Comparison of ENCODE assay signal across 12 cellular contexts in the genomic region with DNA sequence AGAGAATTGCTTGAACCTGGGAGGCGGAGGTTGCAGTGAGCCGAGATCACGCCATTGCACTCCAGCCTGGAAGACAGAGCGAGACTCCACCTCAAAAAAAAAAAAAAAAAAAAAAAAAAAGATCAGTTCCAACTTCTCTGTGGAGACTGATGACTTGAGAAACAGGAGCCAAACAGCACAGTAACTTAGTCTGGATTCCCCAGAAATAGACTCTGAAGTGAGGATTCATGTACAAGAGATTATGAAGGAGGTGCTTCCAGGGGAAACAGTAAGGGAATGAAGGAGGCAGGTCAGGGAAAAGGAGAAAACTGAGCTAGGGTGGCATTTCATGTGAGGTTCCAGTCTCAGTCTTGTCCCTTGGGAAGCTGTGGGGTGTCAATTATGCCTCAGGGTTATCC. TPM values are rescaled to one million over a fixed set of nuclear protein-coding genes. Genes with fewer than 3 reads are reported as not detected.
DNase-seq lines count a peak whose midpoint lies in the region; ATAC-seq and TF ChIP-seq lines count a peak whose summit lies in the region.
"Had no signal": no experiment of that assay in that cellular context is flagged by ENCODE, and none has a peak within 500 bp of the region (broad histone marks: within the 10 kb centered on the region; RNA-seq: fewer than 3 reads in every experiment).

No MANE protein-coding gene starts in this region.

- H3K27ac ChIP-seq in heart right ventricle: peak overlapping the region in 7 of 10 donors; percentile 9 to 80 (median 37)
- no peak overlapping the region for H3K27ac ChIP-seq in right cardiac atrium (ENCODE audit: low read length)
- peak overlapping the region; percentile 19 for H3K27ac ChIP-seq in muscle layer of colon (ENCODE audit: low read depth, low read length)
- H3K27ac ChIP-seq in upper lobe of left lung: peak overlapping the region; percentile 59 to 76 (median 71)
- H3K27ac ChIP-seq: SK-N-MC had no signal

- no peak for TF ChIP-seq CTCF in heart right ventricle (IDR thresholded peaks at IDR 0.05)
- TF ChIP-seq CTCF in upper lobe of left lung (IDR thresholded peaks at IDR 0.05): no peak

- H3K4me3 ChIP-seq in heart right ventricle (no peak overlapping the region), right cardiac atrium (ENCODE audit: low read length) (no peak overlapping the region), muscle layer of colon (ENCODE audit: low read depth in 1 of 2, low read length in 2 of 2) (no peak overlapping the region), upper lobe of left lung (no peak overlapping the region)
- H3K4me3 ChIP-seq: GM12878, SK-N-MC had no signal

- H3K27me3 ChIP-seq in heart right ventricle (no peaks in the 10 kb centered on the region), right cardiac atrium (ENCODE audit: control insufficient read depth, insufficient read depth) (no peaks in the 10 kb centered on the region), muscle layer of colon (ENCODE audit: control insufficient read depth in 1 of 2, insufficient read depth in 2 of 2, low read length in 2 of 2) (no peaks in the 10 kb centered on the region), upper lobe of left lung (no peaks in the 10 kb centered on the region)

- DNase-seq in heart right ventricle (no peak), right cardiac atrium (no peak), upper lobe of left lung (no peak)
- no peak for DNase-seq in central memory CD4-positive, alpha-beta T cell
- no peak for DNase-seq in activated CD4-positive, alpha-beta T cell treated with anti-CD3 and anti-CD28 coated beads, Interleukin-2, amount 10 ng/mL, durations not matched to agents 7 days and 5 days
- DNase-seq: stimulated activated CD4-positive, alpha-beta T cell treated with anti-CD3 and anti-CD28 coated beads, Interleukin-15, amount 100 ng/mL, for 24 hours had no signal

- CTCF ChIA-PET in activated CD4-positive, alpha-beta T cell treated with anti-CD3 and anti-CD28 coated beads, Interleukin-2, amount 10 ng/mL, durations not matched to agents 7 days and 5 days (lab: Charles Lee): interaction anchor here (1.1 to 2.5 kb wide), 2 partner anchors 13 to 16 kb away, joined by 4 to 11 read pairs; no protein-coding TSS in a partner anchor

- no peaks in the 10 kb centered on the region for H3K36me3 Mint-ChIP-seq in dendritic cell treated with granulocyte-macrophage colony-stimulating factor and Interleukin-4, amounts not matched to agents 40 ng/mL and 50 ng/mL, for 4 days (ENCODE audit: low read depth)
- H3K36me3 Mint-ChIP-seq in activated CD4-positive, alpha-beta T cell treated with anti-CD3 and anti-CD28 coated beads, Interleukin-2, amount 10 ng/mL, durations not matched to agents 7 days and 5 days (ENCODE audit: low read depth): no peaks in the 10 kb centered on the region

- H3K9me3 ChIP-seq in heart right ventricle (no peaks in the 10 kb centered on the region), right cardiac atrium (ENCODE audit: control insufficient read depth, low read length) (no peaks in the 10 kb centered on the region), muscle layer of colon (ENCODE audit: low read length) (no peaks in the 10 kb centered on the region), upper lobe of left lung (no peaks in the 10 kb centered on the region)

- WGBS in heart right ventricle, 2 donors: 93 to 95% methylated on average over 4 of the region's 4 CpGs
- 68% methylated on average over 4 of the region's 4 CpGs for WGBS in right cardiac atrium
- WGBS in upper lobe of left lung, 2 donors: 89 to 93% methylated on average over 4 of the region's 4 CpGs

- no peak overlapping the region for H3K4me3 Mint-ChIP-seq in dendritic cell treated with granulocyte-macrophage colony-stimulating factor and Interleukin-4, amounts not matched to agents 40 ng/mL and 50 ng/mL, for 4 days
- H3K4me3 Mint-ChIP-seq in activated CD4-positive, alpha-beta T cell treated with anti-CD3 and anti-CD28 coated beads, Interleukin-2, amount 10 ng/mL, durations not matched to agents 7 days and 5 days: no peak overlapping the region

- H3K36me3 ChIP-seq in heart right ventricle (no peaks in the 10 kb centered on the region), muscle layer of colon (ENCODE audit: insufficient read depth, low read length) (no peaks in the 10 kb centered on the region), upper lobe of left lung (no peaks in the 10 kb centered on the region)

- no peak for ATAC-seq in heart right ventricle
- no peak for ATAC-seq in right cardiac atrium
- ATAC-seq in upper lobe of left lung (ENCODE audit: low FRiP score in 2 of 2): no peak
- ATAC-seq in HG03520 (IDR thresholded peaks at IDR 0.05; ENCODE audit: unreplicated experiment): no peak
- ATAC-seq: activated naive CD4-positive, alpha-beta T cell treated with anti-CD3 and anti-CD28 coated beads, Interleukin-2, amount 50 U/mL, for 72 hours had no signal

- H3K9me3 Mint-ChIP-seq in dendritic cell treated with granulocyte-macrophage colony-stimulating factor and Interleukin-4, amounts not matched to agents 40 ng/mL and 50 ng/mL, for 4 days: no peaks in the 10 kb centered on the region
- no peaks in the 10 kb centered on the region for H3K9me3 Mint-ChIP-seq in activated CD4-positive, alpha-beta T cell treated with anti-CD3 and anti-CD28 coated beads, Interleukin-2, amount 10 ng/mL, durations not matched to agents 7 days and 5 days
- H3K9me3 Mint-ChIP-seq: activated naive CD4-positive, alpha-beta T cell treated with anti-CD3 and anti-CD28 coated beads, Interleukin-2, amount 50 U/mL, for 72 hours had no signal

- H3K4me1 ChIP-seq in heart right ventricle: peaks cover 5 to 31% (median 12%) of the 10 kb centered on the region in 9 donors
- peaks cover 2% of the 10 kb centered on the region for H3K4me1 ChIP-seq in right cardiac atrium (ENCODE audit: control insufficient read depth, insufficient read depth, low read length)
- H3K4me1 ChIP-seq in muscle layer of colon (ENCODE audit: insufficient read depth, low read length): peaks cover 10% of the 10 kb centered on the region
- H3K4me1 ChIP-seq in upper lobe of left lung: peaks cover 12 to 22% (median 16%) of the 10 kb centered on the region in 4 donors

- H3K27ac Mint-ChIP-seq in dendritic cell treated with granulocyte-macrophage colony-stimulating factor and Interleukin-4, amounts not matched to agents 40 ng/mL and 50 ng/mL, for 4 days: peak overlapping the region; percentile 92
- no peak overlapping the region for H3K27ac Mint-ChIP-seq in activated CD4-positive, alpha-beta T cell treated with anti-CD3 and anti-CD28 coated beads, Interleukin-2, amount 10 ng/mL, durations not matched to agents 7 days and 5 days

- no peak for TF ChIP-seq POLR2A in upper lobe of left lung (IDR thresholded peaks at IDR 0.05)

- H3K9ac ChIP-seq in muscle layer of colon (ENCODE audit: low read length): no peak overlapping the region

- POLR2A ChIA-PET in activated CD4-positive, alpha-beta T cell treated with anti-CD3 and anti-CD28 coated beads, Interleukin-2, amount 10 ng/mL, durations not matched to agents 7 days and 5 days (lab: Charles Lee): no interaction called here

- intact Hi-C loops in heart right ventricle (cut with DNase I) (no loop called here), right cardiac atrium (cut with DNase I) (no loop called here)
- intact Hi-C loops in dendritic cell treated with granulocyte-macrophage colony-stimulating factor and Interleukin-4, amounts not matched to agents 40 ng/mL and 50 ng/mL, for 4 days (cut with micrococcal nuclease): no loop called here

- peaks cover 58% of the 10 kb centered on the region for H3K4me1 Mint-ChIP-seq in dendritic cell treated with granulocyte-macrophage colony-stimulating factor and Interleukin-4, amounts not matched to agents 40 ng/mL and 50 ng/mL, for 4 days (ENCODE audit: low read depth)
- peaks cover 35% of the 10 kb centered on the region for H3K4me1 Mint-ChIP-seq in activated CD4-positive, alpha-beta T cell treated with anti-CD3 and anti-CD28 coated beads, Interleukin-2, amount 10 ng/mL, durations not matched to agents 7 days and 5 days

- no peak for TF ChIP-seq EP300 in upper lobe of left lung (IDR thresholded peaks at IDR 0.05)

- no peaks in the 10 kb centered on the region for H3K27me3 Mint-ChIP-seq in dendritic cell treated with granulocyte-macrophage colony-stimulating factor and Interleukin-4, amounts not matched to agents 40 ng/mL and 50 ng/mL, for 4 days
- H3K27me3 Mint-ChIP-seq in activated CD4-positive, alpha-beta T cell treated with anti-CD3 and anti-CD28 coated beads, Interleukin-2, amount 10 ng/mL, durations not matched to agents 7 days and 5 days: no peaks in the 10 kb centered on the region

RNA-seq across cellular contexts. Expression of gene TMEM230, which starts 40.1 kb away (rescaled TPM):
- total RNA-seq in heart right ventricle (10 to 100 TPM; 75.2 to 96.4 (median 82.0) TPM), right cardiac atrium (100 to 1,000 TPM in 3 of 4 donors, 10 to 100 TPM in 1; 98.7 to 116 (median 110) TPM), upper lobe of left lung (10 to 100 TPM; 24.5 to 88.1 (median 70.0) TPM)
- polyA plus RNA-seq in heart right ventricle (100 to 1,000 TPM in 1 of 2 donors, 10 to 100 TPM in 1; 85.9 to 135 TPM), right cardiac atrium (178 TPM)
- total RNA-seq in activated CD4-positive, alpha-beta T cell treated with anti-CD3 and anti-CD28 coated beads, Interleukin-2, amount 10 ng/mL, durations not matched to agents 7 days and 5 days: 10 to 100 TPM; 82.4 to 83.6 TPM

RNA-seq across cellular contexts. Expression of gene PCNA, which starts 47.0 kb away (rescaled TPM):
- total RNA-seq in heart right ventricle: 10 to 100 TPM; 17.9 to 37.3 (median 21.4) TPM
- 10 to 100 TPM; 11.6 to 39.1 TPM for polyA plus RNA-seq in heart right ventricle
- total RNA-seq in right cardiac atrium: 10 to 100 TPM; 19.4 to 36.8 (median 25.7) TPM
- 41.4 TPM for polyA plus RNA-seq in right cardiac atrium
- 10 to 100 TPM; 15.5 to 55.9 (median 42.3) TPM for total RNA-seq in upper lobe of left lung
- total RNA-seq in activated CD4-positive, alpha-beta T cell treated with anti-CD3 and anti-CD28 coated beads, Interleukin-2, amount 10 ng/mL, durations not matched to agents 7 days and 5 days: 100 to 1,000 TPM; 512 to 559 TPM

RNA-seq across cellular contexts. Expression of gene CDS2, which starts 54.1 kb away (rescaled TPM):
- total RNA-seq in heart right ventricle (100 to 1,000 TPM in 1 of 10 donors, 10 to 100 TPM in 9; 67.5 to 100 (median 85.7) TPM), right cardiac atrium (10 to 100 TPM; 79.4 to 98.6 (median 88.2) TPM), upper lobe of left lung (10 to 100 TPM; 26.2 to 64.0 (median 40.6) TPM)
- polyA plus RNA-seq in heart right ventricle (10 to 100 TPM; 16.7 to 23.1 TPM), right cardiac atrium (29.1 TPM)
- 10 to 100 TPM; 54.5 to 58.4 TPM for total RNA-seq in activated CD4-positive, alpha-beta T cell treated with anti-CD3 and anti-CD28 coated beads, Interleukin-2, amount 10 ng/mL, durations not matched to agents 7 days and 5 days

Comparison
In these comparisons a context has a peak if more than half of its experiments do, and no peak if none do; other contexts are left out.
1. RNA of gene PCNA, which starts 47.0 kb away (total RNA-seq): 512 to 559 TPM in activated CD4-positive, alpha-beta T cell treated with anti-CD3 and anti-CD28 coated beads, Interleukin-2, amount 10 ng/mL, durations not matched to agents 7 days and 5 days; 15.5 to 55.9 TPM in upper lobe of left lung, 19.4 to 36.8 TPM in right cardiac atrium and 17.9 to 37.3 TPM in heart right ventricle; every median in the first group is over 4 times any median in the second.